23 cellular contexts compared by ENCODE assay signal in genomic region chr16:22673463-22673862, GRCh38.
DNase-seq lines count a peak whose midpoint lies in the region; ATAC-seq and TF ChIP-seq lines count a peak whose summit lies in the region.
"Had no signal": no experiment of that assay in that cellular context is flagged by ENCODE, and none has a peak within 500 bp of the region (broad histone marks: within the 10 kb centered on the region; RNA-seq: fewer than 3 reads in every experiment).

No MANE protein-coding gene starts in this region.

- no peak overlapping the region for H3K4me3 ChIP-seq in GM23338
- H3K4me3 ChIP-seq in heart right ventricle = no peak overlapping the region
- no peak overlapping the region for H3K4me3 ChIP-seq in esophagus squamous epithelium
- H3K4me3 ChIP-seq: SJCRH30 had no signal

- TF ChIP-seq POLR2A in esophagus squamous epithelium (IDR thresholded peaks at IDR 0.05) = no peak

- no peaks in the 10 kb centered on the region for H3K27me3 ChIP-seq in GM23338 (ENCODE audit: insufficient read depth)
- peaks cover 0 to 19% (median 8%) of the 10 kb centered on the region in 7 donors for H3K27me3 ChIP-seq in heart right ventricle
- H3K27me3 ChIP-seq in esophagus squamous epithelium = peaks cover 0 to 28% (median 0%) of the 10 kb centered on the region in 4 donors
- H3K27me3 ChIP-seq: SJCRH30 had no signal

- H3K27ac Mint-ChIP-seq in GM23338 (no peak overlapping the region), osteocyte (ENCODE audit: unreplicated experiment) (no peak overlapping the region)
- H3K27ac Mint-ChIP-seq: CD8-positive, alpha-beta T cell had no signal

- no peaks in the 10 kb centered on the region for H3K9me3 Mint-ChIP-seq in GM23338
- H3K9me3 Mint-ChIP-seq in osteocyte (ENCODE audit: unreplicated experiment) = no peaks in the 10 kb centered on the region
- H3K9me3 Mint-ChIP-seq: CD8-positive, alpha-beta T cell had no signal

- no peak overlapping the region for H3K27ac ChIP-seq in GM23338 (ENCODE audit: low read depth)
- no peak overlapping the region for H3K27ac ChIP-seq in heart right ventricle
- H3K27ac ChIP-seq in esophagus squamous epithelium = no peak overlapping the region
- H3K27ac ChIP-seq: 22Rv1, RWPE1, SJCRH30 had no signal

- ATAC-seq in GM23338 (no peak), heart right ventricle (peak; percentile 53 to 87 (median 75)), HG03175 (IDR thresholded peaks at IDR 0.05; ENCODE audit: unreplicated experiment) (no peak)
- ATAC-seq: CD8-positive, alpha-beta T cell; PC-3 had no signal

- 0 out of 2 replicates have a peak, but pooled peaks cover 8% of the 10 kb centered on the region for H3F3A ChIP-seq in GM23338 (replicated peaks; ENCODE audit: low read depth)

- H3K27me3 Mint-ChIP-seq in GM23338 (ENCODE audit: insufficient read depth, low read depth, poor library complexity) (no peaks in the 10 kb centered on the region), osteocyte (ENCODE audit: unreplicated experiment) (no peaks in the 10 kb centered on the region)

- H3K4me1 ChIP-seq in GM23338 (ENCODE audit: insufficient read depth) = peaks cover 8% of the 10 kb centered on the region; the same call in 1 of the 2 replicates
- peaks cover 0 to 33% (median 6%) of the 10 kb centered on the region in 9 donors for H3K4me1 ChIP-seq in heart right ventricle
- no peaks in the 10 kb centered on the region for H3K4me1 ChIP-seq in esophagus squamous epithelium

- H2AFZ ChIP-seq in GM23338 = peak overlapping the region; percentile 11; the same call in 1 of the 2 replicates

- H3K36me3 ChIP-seq in GM23338 (ENCODE audit: insufficient read depth) (0 out of 2 replicates have a peak, but pooled peaks cover 4% of the 10 kb centered on the region), heart right ventricle (no peaks in the 10 kb centered on the region), esophagus squamous epithelium (no peaks in the 10 kb centered on the region)
- H3K36me3 ChIP-seq: SJCRH30 had no signal

- no peaks in the 10 kb centered on the region for H3K79me2 ChIP-seq in GM23338 (replicated peaks; ENCODE audit: insufficient read depth)

- H3K9me3 ChIP-seq in heart right ventricle (peaks cover 0 to 4% (median 0%) of the 10 kb centered on the region in 11 donors), esophagus squamous epithelium (no peaks in the 10 kb centered on the region)
- H3K9me3 ChIP-seq: SJCRH30 had no signal

- no peaks in the 10 kb centered on the region for H4K20me1 ChIP-seq in GM23338 (replicated peaks; ENCODE audit: insufficient read depth)

- peaks cover 19% of the 10 kb centered on the region for H3K9me2 ChIP-seq in GM23338 (ENCODE audit: insufficient read depth)

- no peaks in the 10 kb centered on the region for H3K36me3 Mint-ChIP-seq in GM23338 (ENCODE audit: low read depth)
- no peaks in the 10 kb centered on the region for H3K36me3 Mint-ChIP-seq in osteocyte (ENCODE audit: unreplicated experiment)
- H3K36me3 Mint-ChIP-seq: CD8-positive, alpha-beta T cell had no signal

- DNase-seq in DMS 273 (lab: John Stamatoyannopoulos, UW; ENCODE audit: unreplicated experiment) (peak; percentile 35), DMS 273 treated with DMSO at 0.1 percent for 48 hours (lab: John Stamatoyannopoulos, UW) (no peak), GM23338 (ENCODE audit: low spot score) (no peak), heart right ventricle (no peak), osteocyte (ENCODE audit: extremely low spot score, unreplicated experiment) (peak; percentile 69), SIG-M5 (lab: John Stamatoyannopoulos, UW) (no peak), esophagus squamous epithelium (lab: John Stamatoyannopoulos, UW) (no peak)
- DNase-seq: ACHN; C1 segment of cervical spinal cord; CD8-positive, alpha-beta T cell; GOT3; Karpas-422; MV-4-11; NCI-H1105 treated with DMSO at 0.1 percent for 48 hours; NCI-H2029 treated with DMSO at 0.1 percent for 48 hours; NCI-H226; NCI-H524; NCI-H774; PC-3; SJCRH30 had no signal

- no peak overlapping the region for H3K4me2 ChIP-seq in GM23338

- no peak overlapping the region for H3K4me3 Mint-ChIP-seq in GM23338
- H3K4me3 Mint-ChIP-seq in osteocyte (ENCODE audit: unreplicated experiment) = no peak overlapping the region
- H3K4me3 Mint-ChIP-seq: CD8-positive, alpha-beta T cell had no signal

- TF ChIP-seq CTCF in GM23338 (conservative IDR thresholded peaks at IDR 0.05; ENCODE audit: low read depth in 2 of 2) (no peak), heart right ventricle (IDR thresholded peaks at IDR 0.05) (no peak), osteocyte (IDR thresholded peaks at IDR 0.05) (no peak), esophagus squamous epithelium (IDR thresholded peaks at IDR 0.05) (no peak)

- H3K4me1 Mint-ChIP-seq in GM23338 = no peaks in the 10 kb centered on the region
- no peaks in the 10 kb centered on the region for H3K4me1 Mint-ChIP-seq in osteocyte (ENCODE audit: unreplicated experiment)

- 70 to 84% methylated on average over 2 of the region's 2 CpGs for WGBS in heart right ventricle, 2 donors
- 46 to 52% methylated on average over 2 of the region's 2 CpGs for WGBS in esophagus squamous epithelium, 2 donors

- intact Hi-C loops in heart right ventricle (cut with DNase I) (loop anchor here in 4 of 10 donors (10.0 kb wide), 3 partner anchors 1369 to 1519 kb away; partner anchors contain the start of genes DNAH3 (in 2 of the 4) and LDAF1 (in 2 of the 4)), esophagus squamous epithelium (cut with DNase I) (no loop called here)

TF ChIP-seq in GM23338, 12 proteins besides CTCF, POLR2A, EP300 and RAD21 (continues in another document):
- TF ChIP-seq JUNB (IDR thresholded peaks at IDR 0.05; ENCODE audit: unreplicated experiment) (no peak), POLR2AphosphoS5 (IDR thresholded peaks at IDR 0.05; ENCODE audit: low read depth) (no peak), REST (IDR thresholded peaks at IDR 0.05; ENCODE audit: unreplicated experiment) (no peak), ZNF114 (CRISPR knock-in tag; IDR thresholded peaks at IDR 0.05) (no peak), EZH2 (IDR thresholded peaks at IDR 0.05; ENCODE audit: low read depth, unreplicated experiment) (no peak), ZNF331 (CRISPR knock-in tag; IDR thresholded peaks at IDR 0.05; ENCODE audit: low read depth) (no peak), ETS1 (IDR thresholded peaks at IDR 0.05) (no peak), CREB1 (CRISPR knock-in tag; IDR thresholded peaks at IDR 0.05; ENCODE audit: low read depth) (no peak), EZH2phosphoT487 (IDR thresholded peaks at IDR 0.05; ENCODE audit: unreplicated experiment) (no peak), STAT1 (IDR thresholded peaks at IDR 0.05; ENCODE audit: unreplicated experiment) (no peak)

Comparison
In these comparisons a context has a peak if more than half of its experiments do, and no peak if none do; other contexts are left out.
1. DNase-seq: peak in DMS 273 (single experiment) and osteocyte (single experiment); none in DMS 273 treated with DMSO at 0.1 percent for 48 hours (single experiment), GM23338 (single experiment), heart right ventricle (0 of 2), SIG-M5 (single experiment) and esophagus squamous epithelium (single experiment).
2. ATAC-seq: peak in heart right ventricle (8 of 8); none in GM23338 (single experiment) and HG03175 (single experiment).